ENCODE assay signal across 22 cellular contexts in the genomic region with DNA sequence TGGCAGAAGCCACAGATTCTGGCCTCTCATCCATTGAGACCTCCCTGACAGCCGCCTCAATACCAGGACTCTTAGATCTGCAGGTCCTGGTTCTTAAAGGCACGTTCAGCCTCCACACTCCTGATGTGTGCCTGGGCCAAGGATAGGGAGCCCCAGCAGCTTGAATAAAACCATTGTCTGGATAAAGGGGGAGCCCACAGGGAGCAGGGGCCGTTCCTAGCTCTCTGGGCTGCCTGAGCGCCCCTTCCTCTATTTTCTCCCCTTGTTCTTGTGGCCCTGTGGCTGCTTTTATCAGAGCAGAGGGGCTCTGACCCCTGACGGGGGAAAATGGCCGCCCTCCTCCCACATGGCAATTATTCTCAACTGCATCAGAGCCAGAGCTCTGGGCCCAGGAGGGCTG.
DNase-seq lines count a peak whose midpoint lies in the region; ATAC-seq, FAIRE-seq and TF ChIP-seq lines count a peak whose summit lies in the region.
"Had no signal": no experiment of that assay in that cellular context is flagged by ENCODE, and none has a peak within 500 bp of the region (broad histone marks: within the 10 kb centered on the region; RNA-seq: fewer than 3 reads in every experiment).

No MANE protein-coding gene starts in this region.

- H3K4me1 Mint-ChIP-seq in GM23338, result peaks cover 5% of the 10 kb centered on the region; the same call in 1 of the 3 replicates
- H3K4me1 Mint-ChIP-seq: B cell had no signal

- H3K9ac ChIP-seq in H1 (replicated peaks in 1 of 4; ENCODE audit: extremely low read depth in 1 of 4, low read depth in 3 of 4, low read length in 3 of 4) (no peak overlapping the region), neuronal stem cell (ENCODE audit: low read depth, low read length, poor library complexity) (no peak overlapping the region)
- H3K9ac ChIP-seq: BLaER1 treated with 17β-estradiol and CSF1 and Interleukin-3, amounts not matched to agents 10 nM and 100 nM had no signal

- H3K4me3 ChIP-seq in GM23338 (no peak overlapping the region), H1 (ENCODE audit: extremely low read depth in 1 of 4, insufficient read depth in 2 of 4, low read depth in 3 of 4, low read length in 4 of 4) (no peak overlapping the region), neuronal stem cell (ENCODE audit: low read length in 2 of 2) (no peak overlapping the region), left ventricle myocardium inferior (no peak overlapping the region), WERI-Rb-1 (ENCODE audit: low read depth, low read length) (no peak overlapping the region)
- H3K4me3 ChIP-seq: A549; BLaER1 treated with 17β-estradiol and CSF1 and Interleukin-3, amounts not matched to agents 10 nM and 100 nM had no signal

- no peak overlapping the region for H2BK5ac ChIP-seq in H1 (ENCODE audit: low read depth, low read length)
- no peak overlapping the region for H2BK5ac ChIP-seq in neuronal stem cell (ENCODE audit: low read length)

- H3K79me1 ChIP-seq in H1 (ENCODE audit: low read depth, low read length) (no peaks in the 10 kb centered on the region), neuronal stem cell (ENCODE audit: low read depth, low read length) (no peaks in the 10 kb centered on the region)

- no peak for TF ChIP-seq POLR2A in H1 (IDR thresholded peaks at IDR 0.05; ENCODE audit: control extremely low read depth in 1 of 2, low read depth in 2 of 2, low read length in 2 of 2)

- H3K56ac ChIP-seq in H1 (replicated peaks; ENCODE audit: insufficient read length, low read depth, low read length), result no peak overlapping the region

- H2BK120ac ChIP-seq in H1 (replicated peaks; ENCODE audit: low read depth, low read length) (no peak overlapping the region), neuronal stem cell (ENCODE audit: low read depth, low read length) (no peak overlapping the region)

- intact Hi-C loops in left ventricle myocardium inferior (cut with micrococcal nuclease), result no loop called here

- H2AFZ ChIP-seq in GM23338 (peak overlapping the region; percentile 80), H1 (ENCODE audit: low read length) (no peak overlapping the region), neuronal stem cell (ENCODE audit: low read length) (peak overlapping the region; percentile 82)

- H2BK20ac ChIP-seq in H1 (ENCODE audit: low read length), result no peak overlapping the region

- H3K79me2 ChIP-seq in GM23338 (replicated peaks; ENCODE audit: insufficient read depth) (no peaks in the 10 kb centered on the region), H1 (ENCODE audit: control insufficient read depth in 1 of 2, insufficient read depth in 2 of 2, low read length in 2 of 2) (no peaks in the 10 kb centered on the region)

- no peaks in the 10 kb centered on the region for H3K9me3 Mint-ChIP-seq in GM23338
- H3K9me3 Mint-ChIP-seq: CD8-positive, alpha-beta T cell had no signal

- H2BK15ac ChIP-seq in H1 (ENCODE audit: low read length), result no peak overlapping the region
- no peak overlapping the region for H2BK15ac ChIP-seq in neuronal stem cell (ENCODE audit: low read length)

- no peak for DNase-seq in GM23338 (ENCODE audit: low spot score)
- no peak for DNase-seq in H1 (ENCODE audit: low read depth in 1 of 2, low spot score in 2 of 2)
- DNase-seq in neuronal stem cell (ENCODE audit: low spot score), result no peak
- no peak for DNase-seq in left ventricle myocardium inferior
- no peak for DNase-seq in WERI-Rb-1
- DNase-seq: AML-193; Caco-2; Calu3; CD4-positive, alpha-beta T cell; CD8-positive, alpha-beta T cell; DMS79 treated with DMSO at 0.1 percent for 48 hours; GF-D8 had no signal

- H4K5ac ChIP-seq in H1 (ENCODE audit: insufficient read length, low read depth, low read length), result no peak overlapping the region

- no peak overlapping the region for H3K4ac ChIP-seq in H1 (replicated peaks; ENCODE audit: insufficient read length, low read depth, low read length)
- no peak overlapping the region for H3K4ac ChIP-seq in neuronal stem cell (ENCODE audit: low read length)

- H3K27me3 ChIP-seq in GM23338 (ENCODE audit: insufficient read depth) (no peaks in the 10 kb centered on the region), H1 (replicated peaks in 1 of 4; ENCODE audit: control insufficient read depth in 3 of 4, extremely low read depth in 1 of 4, insufficient read depth in 3 of 4, low read length in 3 of 4) (no peaks in the 10 kb centered on the region), neuronal stem cell (ENCODE audit: control insufficient read depth in 3 of 3, insufficient read depth in 3 of 3, low read depth in 1 of 3, low read length in 3 of 3) (no peaks in the 10 kb centered on the region), left ventricle myocardium inferior (ENCODE audit: low read depth) (peaks cover 4% of the 10 kb centered on the region), WERI-Rb-1 (ENCODE audit: insufficient read depth, low read depth, severe bottlenecking) (no peaks in the 10 kb centered on the region)
- H3K27me3 ChIP-seq: BLaER1 treated with 17β-estradiol and CSF1 and Interleukin-3, amounts not matched to agents 10 nM and 100 nM had no signal

- POLR2A ChIA-PET in H1 (lab: Charles Lee; ENCODE audit: partially characterized antibody), result no interaction called here

- no peak overlapping the region for H3K14ac ChIP-seq in H1 (ENCODE audit: insufficient read length)
- H3K14ac ChIP-seq in neuronal stem cell (ENCODE audit: low read length), result no peak overlapping the region

- H3K4me1 ChIP-seq in GM23338 (ENCODE audit: insufficient read depth) (0 out of 2 replicates have a peak, but pooled peaks cover 3% of the 10 kb centered on the region), H1 (replicated peaks in 1 of 4; ENCODE audit: control insufficient read depth in 3 of 4, insufficient read depth in 4 of 4, low read length in 3 of 4) (no peaks in the 10 kb centered on the region; a peak in 1 of 7 replicates), neuronal stem cell (ENCODE audit: control insufficient read depth in 2 of 2, insufficient read depth in 1 of 2, low read depth in 1 of 2, low read length in 2 of 2) (no peaks in the 10 kb centered on the region), left ventricle myocardium inferior (no peaks in the 10 kb centered on the region)
- H3K4me1 ChIP-seq: A549, Caco-2 had no signal

- H3K23me2 ChIP-seq in H1 (ENCODE audit: low read depth, low read length), result no peaks in the 10 kb centered on the region

- no peak overlapping the region for H4K8ac ChIP-seq in H1 (ENCODE audit: extremely low read depth, insufficient read depth, low read length)
- no peak overlapping the region for H4K8ac ChIP-seq in neuronal stem cell (ENCODE audit: low read depth, low read length)

- WGBS in H1 (ENCODE audit: extremely low coverage in 1 of 2, insufficient coverage in 1 of 2, insufficient read length in 1 of 2, insufficient replicate concordance in 2 of 2, low coverage in 1 of 2, low lambda C conversion rate in 2 of 2, missing lambda C conversion rate in 1 of 2), 2 experiments, result 72% methylated on average over 5 of the region's 6 CpGs; no CpG with 5 or more reads in 1 of the 2 experiments
- WGBS in neuronal stem cell (ENCODE audit: extremely low coverage in 2 of 2, insufficient read length in 2 of 2, insufficient replicate concordance in 1 of 2), 2 donors, result no CpG with 5 or more reads among the region's 6 CpGs

- H3K4me2 ChIP-seq in GM23338, result no peak overlapping the region
- H3K4me2 ChIP-seq in H1 (ENCODE audit: insufficient read depth in 1 of 2, low read depth in 2 of 2, low read length in 2 of 2), result no peak overlapping the region
- no peak overlapping the region for H3K4me2 ChIP-seq in neuronal stem cell (ENCODE audit: insufficient read depth, low read length, poor library complexity, severe bottlenecking)
- H3K4me2 ChIP-seq: A549; BLaER1 treated with 17β-estradiol and CSF1 and Interleukin-3, amounts not matched to agents 10 nM and 100 nM had no signal

- H2BK12ac ChIP-seq in H1 (ENCODE audit: low read depth, low read length) (no peak overlapping the region), neuronal stem cell (ENCODE audit: low read length) (no peak overlapping the region)

- H3K27ac Mint-ChIP-seq in GM23338, result no peak overlapping the region
- H3K27ac Mint-ChIP-seq: B cell; CD4-positive, alpha-beta T cell; CD8-positive, alpha-beta T cell had no signal

- H3K9me3 ChIP-seq in H1 (ENCODE audit: insufficient read depth in 2 of 2, low read depth in 1 of 2, low read length in 1 of 2) (no peaks in the 10 kb centered on the region), neuronal stem cell (replicated peaks in 1 of 2; ENCODE audit: control insufficient read depth in 2 of 2, insufficient read depth in 1 of 2, low read depth in 1 of 2, low read length in 2 of 2) (peaks cover 0 to 3% of the 10 kb centered on the region in 2 donors), left ventricle myocardium inferior (replicated peaks) (no peaks in the 10 kb centered on the region), WERI-Rb-1 (ENCODE audit: severe bottlenecking) (no peaks in the 10 kb centered on the region)
- H3K9me3 ChIP-seq: A549; BLaER1 treated with 17β-estradiol and CSF1 and Interleukin-3, amounts not matched to agents 10 nM and 100 nM; Caco-2 had no signal

- ATAC-seq in GM23338 (no peak), HG03095 (IDR thresholded peaks at IDR 0.05; ENCODE audit: unreplicated experiment) (no peak)
- ATAC-seq: A549; CD8-positive, alpha-beta T cell had no signal

- H3K27ac ChIP-seq in GM23338 (ENCODE audit: low read depth) (no peak overlapping the region), H1 (ENCODE audit: low read depth, low read length) (no peak overlapping the region), neuronal stem cell (replicated peaks; ENCODE audit: low read length) (no peak overlapping the region), left ventricle myocardium inferior (replicated peaks) (no peak overlapping the region), WERI-Rb-1 (no peak overlapping the region)
- H3K27ac ChIP-seq: 22Rv1; A549; BLaER1 treated with 17β-estradiol and CSF1 and Interleukin-3, amounts not matched to agents 10 nM and 100 nM; C4-2B had no signal

- no peaks in the 10 kb centered on the region; the same call in 2 of the 3 replicates for H3K36me3 Mint-ChIP-seq in GM23338 (ENCODE audit: low read depth)
- H3K36me3 Mint-ChIP-seq: CD8-positive, alpha-beta T cell had no signal

- CTCF ChIA-PET in H1 (lab: Charles Lee; ENCODE audit: partially characterized antibody), result interaction anchor here (1.1 kb wide), 1 partner anchor 12 kb away, joined by 3 read pairs; no protein-coding TSS in a partner anchor

- TF ChIP-seq EP300 in H1 (IDR thresholded peaks at IDR 0.05; ENCODE audit: borderline replicate concordance in 1 of 2, low read depth in 2 of 2, low read length in 2 of 2), result no peak

- no peak overlapping the region for H4K91ac ChIP-seq in H1 (replicated peaks; ENCODE audit: insufficient read length, low read length)
- H4K91ac ChIP-seq in neuronal stem cell (ENCODE audit: low read depth, low read length, poor library complexity), result no peak overlapping the region

- no peak for TF ChIP-seq CTCF in GM23338 (conservative IDR thresholded peaks at IDR 0.05; ENCODE audit: low read depth in 2 of 2)
- no peak for TF ChIP-seq CTCF in H1 (IDR thresholded peaks at IDR 0.05; ENCODE audit: control extremely low read depth in 1 of 3, insufficient read depth in 1 of 3, low read depth in 1 of 3, low read length in 3 of 3)
- TF ChIP-seq CTCF in left ventricle myocardium inferior (IDR thresholded peaks at IDR 0.05; ENCODE audit: borderline replicate concordance), result no peak
- no peak for TF ChIP-seq CTCF in WERI-Rb-1 (IDR thresholded peaks at IDR 0.05; ENCODE audit: low read depth, low read length)

- no peak overlapping the region for H2AK5ac ChIP-seq in H1 (ENCODE audit: low read depth, low read length)
- H2AK5ac ChIP-seq in neuronal stem cell (ENCODE audit: low read depth, low read length), result peak overlapping the region; percentile 24

- H3K4me3 Mint-ChIP-seq in GM23338, result no peak overlapping the region
- H3K4me3 Mint-ChIP-seq: B cell; CD4-positive, alpha-beta T cell; CD8-positive, alpha-beta T cell had no signal

- H3K27me3 Mint-ChIP-seq in GM23338 (ENCODE audit: insufficient read depth, low read depth, poor library complexity), result peaks cover 6% of the 10 kb centered on the region
- H3K27me3 Mint-ChIP-seq: CD4-positive, alpha-beta T cell had no signal

- no peaks in the 10 kb centered on the region for H4K20me1 ChIP-seq in GM23338 (replicated peaks; ENCODE audit: insufficient read depth)
- H4K20me1 ChIP-seq in H1 (replicated peaks in 1 of 2; ENCODE audit: control insufficient read depth in 1 of 2, insufficient read depth in 2 of 2, low read length in 2 of 2), result no peaks in the 10 kb centered on the region
- H4K20me1 ChIP-seq: BLaER1 treated with 17β-estradiol and CSF1 and Interleukin-3, amounts not matched to agents 10 nM and 100 nM had no signal

- no peak for TF ChIP-seq RAD21 in H1 (IDR thresholded peaks at IDR 0.05 in 1 of 2, conservative IDR thresholded peaks at IDR 0.05 in 1 of 2; ENCODE audit: low read depth in 2 of 2, low read length in 2 of 2)

- no peaks in the 10 kb centered on the region for H3F3A ChIP-seq in GM23338 (replicated peaks; ENCODE audit: low read depth)

- no peak overlapping the region for H3K23ac ChIP-seq in H1 (ENCODE audit: insufficient read length)
- H3K23ac ChIP-seq in neuronal stem cell (ENCODE audit: low read depth, low read length, poor library complexity), result peak overlapping the region; percentile 40

- H3K18ac ChIP-seq in H1 (ENCODE audit: extremely low read depth, low read length) (no peak overlapping the region), neuronal stem cell (ENCODE audit: low read length) (peak overlapping the region; percentile 29)

- FAIRE-seq in H1 (lab: Jason Lieb, UNC), result no peak
- FAIRE-seq: A549, D721Med, G401.6, GM12891, GM19239 had no signal

- H3K36me3 ChIP-seq in GM23338 (ENCODE audit: insufficient read depth) (no peaks in the 10 kb centered on the region), H1 (ENCODE audit: control insufficient read depth in 2 of 4, insufficient read depth in 4 of 4, low read length in 3 of 4) (no peaks in the 10 kb centered on the region), neuronal stem cell (replicated peaks in 1 of 2; ENCODE audit: control insufficient read depth in 2 of 2, insufficient read depth in 2 of 2, low read length in 2 of 2) (no peaks in the 10 kb centered on the region), left ventricle myocardium inferior (no peaks in the 10 kb centered on the region), WERI-Rb-1 (no peaks in the 10 kb centered on the region)
- H3K36me3 ChIP-seq: BLaER1 treated with 17β-estradiol and CSF1 and Interleukin-3, amounts not matched to agents 10 nM and 100 nM had no signal

- H3K9me2 ChIP-seq in GM23338 (ENCODE audit: insufficient read depth), result no peaks in the 10 kb centered on the region
